ENCODE assay signal across 17 cellular contexts in the genomic region with DNA sequence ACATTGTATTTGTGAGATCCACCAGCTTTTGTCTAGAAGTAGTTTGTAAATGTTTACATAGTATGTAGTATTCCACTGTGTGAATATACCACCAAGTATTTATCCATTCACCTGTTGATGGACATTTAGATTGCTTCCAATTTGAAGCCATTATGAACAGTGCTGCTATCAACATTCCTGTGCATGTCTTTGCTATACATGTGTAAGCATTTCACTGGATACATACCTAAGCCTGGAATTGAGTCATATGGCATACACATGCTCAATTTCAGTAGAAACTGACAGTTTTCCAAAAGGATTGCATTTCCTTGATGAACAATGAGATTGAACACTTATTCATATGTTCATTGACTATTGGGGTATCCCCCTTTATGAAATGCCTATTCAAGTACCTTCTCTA.
DNase-seq lines count a peak whose midpoint lies in the region; FAIRE-seq and TF ChIP-seq lines count a peak whose summit lies in the region.
"Had no signal": no experiment of that assay in that cellular context is flagged by ENCODE, and none has a peak within 500 bp of the region (broad histone marks: within the 10 kb centered on the region; RNA-seq: fewer than 3 reads in every experiment).

No MANE protein-coding gene starts in this region.

- peaks cover 2% of the 10 kb centered on the region for H3K4me1 Mint-ChIP-seq in progenitor cell of endocrine pancreas (ENCODE audit: low read depth)
- no peaks in the 10 kb centered on the region for H3K4me1 Mint-ChIP-seq in activated CD4-positive, alpha-beta T cell treated with anti-CD3 and anti-CD28 coated beads, Interleukin-2, amount 10 ng/mL, durations not matched to agents 7 days and 5 days
- H3K4me1 Mint-ChIP-seq: CD4-positive, alpha-beta memory T cell had no signal

- TF ChIP-seq EP300 in neural cell (conservative IDR thresholded peaks at IDR 0.05; ENCODE audit: poor library complexity, severe bottlenecking) = peak; percentile 58

- peaks cover 3% of the 10 kb centered on the region for H3K36me3 Mint-ChIP-seq in progenitor cell of endocrine pancreas (ENCODE audit: insufficient read depth)
- H3K36me3 Mint-ChIP-seq in activated CD4-positive, alpha-beta T cell treated with anti-CD3 and anti-CD28 coated beads, Interleukin-2, amount 10 ng/mL, durations not matched to agents 7 days and 5 days (ENCODE audit: low read depth) = no peaks in the 10 kb centered on the region

- no peak overlapping the region for H3K4me2 ChIP-seq in neural cell (ENCODE audit: low read length)

- TF ChIP-seq CTCF in AG10803 (conservative IDR thresholded peaks at IDR 0.05; ENCODE audit: low read length) (no peak), bronchial epithelial cell (IDR thresholded peaks at IDR 0.05; ENCODE audit: insufficient read depth, low read length, severe bottlenecking) (no peak), neural cell (IDR thresholded peaks at IDR 0.05; ENCODE audit: poor library complexity, severe bottlenecking) (no peak), progenitor cell of endocrine pancreas (IDR thresholded peaks at IDR 0.05; ENCODE audit: unreplicated experiment) (no peak)

- H3K27me3 ChIP-seq in bronchial epithelial cell (ENCODE audit: control insufficient read depth, insufficient read depth, low read length) (no peaks in the 10 kb centered on the region), neural cell (ENCODE audit: insufficient read depth, low read depth, low read length) (no peaks in the 10 kb centered on the region)
- H3K27me3 ChIP-seq: BE2C had no signal

- TF ChIP-seq RAD21 in neural cell (conservative IDR thresholded peaks at IDR 0.05) = no peak

- no peaks in the 10 kb centered on the region for H3F3A ChIP-seq in neural cell (ENCODE audit: insufficient read depth, low read length, poor library complexity, severe bottlenecking)

- H3K4me3 Mint-ChIP-seq in progenitor cell of endocrine pancreas (ENCODE audit: low read depth) = no peak overlapping the region
- no peak overlapping the region for H3K4me3 Mint-ChIP-seq in activated CD4-positive, alpha-beta T cell treated with anti-CD3 and anti-CD28 coated beads, Interleukin-2, amount 10 ng/mL, durations not matched to agents 7 days and 5 days
- H3K4me3 Mint-ChIP-seq: CD4-positive, alpha-beta memory T cell; HFFc6 had no signal

- no peaks in the 10 kb centered on the region for H3K9me2 ChIP-seq in neural cell (ENCODE audit: insufficient read depth, low read length)

- H3K4me3 ChIP-seq in AG10803 (ENCODE audit: low read length) (no peak overlapping the region), bronchial epithelial cell (ENCODE audit: low read depth, low read length) (no peak overlapping the region), neural cell (ENCODE audit: low read length) (no peak overlapping the region)

- H3K36me3 ChIP-seq in bronchial epithelial cell (ENCODE audit: control insufficient read depth, insufficient read depth, low read length) = no peaks in the 10 kb centered on the region
- H3K36me3 ChIP-seq in neural cell (ENCODE audit: insufficient read depth, low read length) = no peaks in the 10 kb centered on the region
- H3K36me3 ChIP-seq: BE2C had no signal

- no peaks in the 10 kb centered on the region for H3K79me2 ChIP-seq in neural cell (replicated peaks; ENCODE audit: insufficient read depth, low read length)

- H3K9me3 Mint-ChIP-seq in progenitor cell of endocrine pancreas (ENCODE audit: low read depth) = peaks cover 13% of the 10 kb centered on the region
- peaks cover 9% of the 10 kb centered on the region for H3K9me3 Mint-ChIP-seq in activated CD4-positive, alpha-beta T cell treated with anti-CD3 and anti-CD28 coated beads, Interleukin-2, amount 10 ng/mL, durations not matched to agents 7 days and 5 days

- FAIRE-seq in bronchial epithelial cell (lab: Jason Lieb, UNC) = no peak
- FAIRE-seq: GM12892, H1, HepG2 had no signal

- POLR2A ChIA-PET in activated CD4-positive, alpha-beta T cell treated with anti-CD3 and anti-CD28 coated beads, Interleukin-2, amount 10 ng/mL, durations not matched to agents 7 days and 5 days (lab: Charles Lee) = no interaction called here

- no peak overlapping the region for H2AFZ ChIP-seq in neural cell (ENCODE audit: low read depth, low read length)

- no peaks in the 10 kb centered on the region for H3K9me3 ChIP-seq in neural cell (ENCODE audit: low read length)
- H3K9me3 ChIP-seq: BE2C had no signal

- H3K9ac ChIP-seq in neural cell (ENCODE audit: low read length) = no peak overlapping the region

- H4K20me1 ChIP-seq in neural cell (ENCODE audit: insufficient read depth) = no peaks in the 10 kb centered on the region

- no peak overlapping the region for H3K27ac ChIP-seq in neural cell (ENCODE audit: low read length)
- H3K27ac ChIP-seq: C4-2B had no signal

- no peaks in the 10 kb centered on the region for H3K27me3 Mint-ChIP-seq in progenitor cell of endocrine pancreas
- no peaks in the 10 kb centered on the region for H3K27me3 Mint-ChIP-seq in activated CD4-positive, alpha-beta T cell treated with anti-CD3 and anti-CD28 coated beads, Interleukin-2, amount 10 ng/mL, durations not matched to agents 7 days and 5 days
- H3K27me3 Mint-ChIP-seq: CD4-positive, alpha-beta memory T cell had no signal

- peak; percentile 24 for DNase-seq in AG10803 (ENCODE audit: low read depth)
- DNase-seq in DMS53 treated with DMSO at 0.1 percent for 48 hours (lab: John Stamatoyannopoulos, UW; ENCODE audit: unreplicated experiment) = peak; percentile 12
- peak; percentile 71 for DNase-seq in bronchial epithelial cell (ENCODE audit: low read depth)
- DNase-seq in progenitor cell of endocrine pancreas (ENCODE audit: low spot score, unreplicated experiment) = no peak
- DNase-seq in cerebellar cortex (ENCODE audit: low spot score) = no peak
- DNase-seq in activated CD4-positive, alpha-beta T cell treated with anti-CD3 and anti-CD28 coated beads, Interleukin-2, amount 10 ng/mL, durations not matched to agents 7 days and 5 days = no peak
- DNase-seq: BE2C; CD4-positive, alpha-beta memory T cell; DND-41; GDM1; HCEC 1CT; HFFc6 had no signal

- CTCF ChIA-PET in activated CD4-positive, alpha-beta T cell treated with anti-CD3 and anti-CD28 coated beads, Interleukin-2, amount 10 ng/mL, durations not matched to agents 7 days and 5 days (lab: Charles Lee) = no interaction called here

- no peak overlapping the region for H3K27ac Mint-ChIP-seq in progenitor cell of endocrine pancreas
- H3K27ac Mint-ChIP-seq in activated CD4-positive, alpha-beta T cell treated with anti-CD3 and anti-CD28 coated beads, Interleukin-2, amount 10 ng/mL, durations not matched to agents 7 days and 5 days = no peak overlapping the region
- H3K27ac Mint-ChIP-seq: CD4-positive, alpha-beta memory T cell; HFFc6 had no signal

TF ChIP-seq in neural cell, 6 proteins besides CTCF, POLR2A, EP300 and RAD21:
- TF ChIP-seq MXI1 (conservative IDR thresholded peaks at IDR 0.05; ENCODE audit: poor library complexity, severe bottlenecking) (no peak), EZH2 (IDR thresholded peaks at IDR 0.05; ENCODE audit: borderline replicate concordance, insufficient read depth, low read length, poor library complexity, severe bottlenecking) (no peak), REST (IDR thresholded peaks at IDR 0.05; ENCODE audit: borderline replicate concordance) (peak; percentile 84), POLR2AphosphoS5 (IDR thresholded peaks at IDR 0.05) (peak; percentile 78)

Comparison
In these comparisons a context has a peak if more than half of its experiments do, and no peak if none do; other contexts are left out.
1. DNase-seq: peak in AG10803 (single experiment), DMS53 treated with DMSO at 0.1 percent for 48 hours (single experiment) and bronchial epithelial cell (single experiment); none in progenitor cell of endocrine pancreas (single experiment), cerebellar cortex (single experiment) and activated CD4-positive, alpha-beta T cell treated with anti-CD3 and anti-CD28 coated beads, Interleukin-2, amount 10 ng/mL, durations not matched to agents 7 days and 5 days (single experiment).